ENCODE assay signal across 12 cellular contexts in genomic region chr17:75685508-75685907, GRCh38. TPM values are rescaled to one million over a fixed set of nuclear protein-coding genes. Genes with fewer than 3 reads are reported as not detected.
DNase-seq lines count a peak whose midpoint lies in the region; ATAC-seq and TF ChIP-seq lines count a peak whose summit lies in the region.
"Had no signal": no experiment of that assay in that cellular context is flagged by ENCODE, and none has a peak within 500 bp of the region (broad histone marks: within the 10 kb centered on the region; RNA-seq: fewer than 3 reads in every experiment).

No MANE protein-coding gene starts in this region.

- H3K4me1 Mint-ChIP-seq in endodermal cell, result peaks cover 3% of the 10 kb centered on the region
- H3K4me1 Mint-ChIP-seq in neural crest cell, result peaks cover 32% of the 10 kb centered on the region

- H3K27me3 ChIP-seq in left ventricle myocardium inferior (ENCODE audit: low read depth), result no peaks in the 10 kb centered on the region
- no peaks in the 10 kb centered on the region for H3K27me3 ChIP-seq in endodermal cell (ENCODE audit: control insufficient read depth, insufficient read depth, low read length, poor library complexity, severe bottlenecking)

- no peaks in the 10 kb centered on the region for H3K9me3 Mint-ChIP-seq in endodermal cell
- no peaks in the 10 kb centered on the region for H3K9me3 Mint-ChIP-seq in neural crest cell
- H3K9me3 Mint-ChIP-seq: activated CD4-positive, alpha-beta T cell treated with anti-CD3 and anti-CD28 coated beads, Interleukin-2, amount 10 ng/mL, durations not matched to agents 7 days and 5 days had no signal

- H3K27ac ChIP-seq in left ventricle myocardium inferior (replicated peaks), result peak overlapping the region; percentile 81
- H3K27ac ChIP-seq in endodermal cell (ENCODE audit: low read depth, low read length), result no peak overlapping the region
- H3K27ac ChIP-seq: thoracic aorta had no signal

- H3K4me3 ChIP-seq in left ventricle myocardium inferior (no peak overlapping the region), endodermal cell (ENCODE audit: low read length) (no peak overlapping the region)
- H3K4me3 ChIP-seq: thoracic aorta had no signal

- H3K27me3 Mint-ChIP-seq in endodermal cell (ENCODE audit: insufficient read depth) (no peaks in the 10 kb centered on the region), neural crest cell (ENCODE audit: low read depth) (no peaks in the 10 kb centered on the region)
- H3K27me3 Mint-ChIP-seq: activated CD4-positive, alpha-beta T cell treated with anti-CD3 and anti-CD28 coated beads, Interleukin-2, amount 10 ng/mL, durations not matched to agents 7 days and 5 days had no signal

- 90 to 93% methylated on average over 2 to 3 of the region's 3 CpGs for WGBS in endodermal cell (ENCODE audit: insufficient coverage in 1 of 2, insufficient read length in 1 of 2), 2 experiments

- ATAC-seq in Right ventricle myocardium inferior (no peak), GM18870 (IDR thresholded peaks at IDR 0.05; ENCODE audit: unreplicated experiment) (no peak), GM21390 (IDR thresholded peaks at IDR 0.05; ENCODE audit: unreplicated experiment) (no peak)

- intact Hi-C loops in left ventricle myocardium inferior (cut with micrococcal nuclease) (no loop called here), Right ventricle myocardium inferior (cut with DNase I) (no loop called here)

- H3K9ac ChIP-seq in endodermal cell (ENCODE audit: extremely low read depth, low read length, poor library complexity, severe bottlenecking), result no peak overlapping the region

- no peak for TF ChIP-seq CTCF in left ventricle myocardium inferior (IDR thresholded peaks at IDR 0.05; ENCODE audit: borderline replicate concordance)
- TF ChIP-seq CTCF in endodermal cell (conservative IDR thresholded peaks at IDR 0.05), result no peak
- TF ChIP-seq CTCF in neural crest cell (conservative IDR thresholded peaks at IDR 0.05), result no peak

- H3K27ac Mint-ChIP-seq in endodermal cell (peak overlapping the region; percentile 35), neural crest cell (ENCODE audit: unreplicated experiment) (peak overlapping the region; percentile 29)
- H3K27ac Mint-ChIP-seq: activated CD4-positive, alpha-beta T cell treated with anti-CD3 and anti-CD28 coated beads, Interleukin-2, amount 10 ng/mL, durations not matched to agents 7 days and 5 days had no signal

- DNase-seq in left ventricle myocardium inferior (no peak), Right ventricle myocardium inferior (ENCODE audit: missing footprints) (no peak), endodermal cell (no peak), neural crest cell (ENCODE audit: low read depth, low spot score) (no peak), ACHN (no peak)
- no peak for DNase-seq in activated T-cell treated with anti-CD3 and anti-CD28 coated beads, Interleukin-2, amount 50 U/mL, for 1 hour
- DNase-seq: activated CD4-positive, alpha-beta T cell treated with anti-CD3 and anti-CD28 coated beads, Interleukin-2, amount 10 ng/mL, durations not matched to agents 7 days and 5 days; mesendoderm; NCI-H2081 treated with DMSO at 0.1 percent for 48 hours had no signal

- H3K4me3 Mint-ChIP-seq in endodermal cell, result no peak overlapping the region
- no peak overlapping the region for H3K4me3 Mint-ChIP-seq in neural crest cell
- H3K4me3 Mint-ChIP-seq: activated CD4-positive, alpha-beta T cell treated with anti-CD3 and anti-CD28 coated beads, Interleukin-2, amount 10 ng/mL, durations not matched to agents 7 days and 5 days had no signal

- in situ Hi-C loops in ACHN (cut with HindIII; ENCODE audit: low pct_ligation_motif_present, low pct_unique_long_range_greater_than_20kb, low sequenced_read_pairs), result no loop called here

- H3K4me1 ChIP-seq in left ventricle myocardium inferior (peaks cover 80% of the 10 kb centered on the region), endodermal cell (ENCODE audit: control insufficient read depth, insufficient read depth, low read length) (no peaks in the 10 kb centered on the region)

- peaks cover 29% of the 10 kb centered on the region for H3K36me3 Mint-ChIP-seq in endodermal cell (ENCODE audit: low read depth)
- no peaks in the 10 kb centered on the region for H3K36me3 Mint-ChIP-seq in neural crest cell (ENCODE audit: low read depth)

- H3K36me3 ChIP-seq in left ventricle myocardium inferior (no peaks in the 10 kb centered on the region), endodermal cell (ENCODE audit: control insufficient read depth, insufficient read depth, low read length) (peaks cover 38% of the 10 kb centered on the region)

- H3K9me3 ChIP-seq in left ventricle myocardium inferior (replicated peaks), result no peaks in the 10 kb centered on the region
- H3K9me3 ChIP-seq in endodermal cell (ENCODE audit: control insufficient read depth, low read length), result no peaks in the 10 kb centered on the region
- H3K9me3 ChIP-seq: thoracic aorta had no signal

RNA-seq across cellular contexts. Expression of gene SAP30BP, which starts 18.4 kb away (rescaled TPM):
- total RNA-seq in left ventricle myocardium inferior, result 47.2 TPM
- total RNA-seq in Right ventricle myocardium inferior, result 47.4 TPM
- 100 to 1,000 TPM in 1 of 2 donors, 10 to 100 TPM in 1; 96.5 to 113 TPM for total RNA-seq in endodermal cell
- polyA plus RNA-seq in endodermal cell (2013, experiment 1 of 2), result 93.1 TPM
- polyA plus RNA-seq in endodermal cell (2013, experiment 2 of 2), result 95.4 TPM
- 113 and 123 TPM in 2 replicates for total RNA-seq in neural crest cell

RNA-seq across cellular contexts. Expression of gene RECQL5, which starts 18.6 kb away (rescaled TPM):
- 17.3 TPM for total RNA-seq in left ventricle myocardium inferior
- total RNA-seq in Right ventricle myocardium inferior, result 15.9 TPM
- total RNA-seq in endodermal cell, result 10 to 100 TPM; 54.3 TPM
- 40.1 TPM for polyA plus RNA-seq in endodermal cell (2013, experiment 1 of 2)
- 32.4 TPM for polyA plus RNA-seq in endodermal cell (2013, experiment 2 of 2)
- total RNA-seq in neural crest cell, result 47.3 and 47.5 TPM in 2 replicates

RNA-seq across cellular contexts. Expression of gene ITGB4, which starts 35.8 kb away (rescaled TPM):
- 10.6 TPM for total RNA-seq in left ventricle myocardium inferior
- 7.5 TPM for total RNA-seq in Right ventricle myocardium inferior
- total RNA-seq in endodermal cell, result 1 to 10 TPM; 3.4 to 5.1 TPM
- polyA plus RNA-seq in endodermal cell (2013, experiment 1 of 2), result 0.39 TPM
- polyA plus RNA-seq in endodermal cell (2013, experiment 2 of 2), result 0.87 TPM
- 0.64 and 1.4 TPM in 2 replicates for total RNA-seq in neural crest cell

RNA-seq across cellular contexts. Expression of gene SMIM5, which starts 52.3 kb away (rescaled TPM):
- total RNA-seq in left ventricle myocardium inferior (14.0 TPM), Right ventricle myocardium inferior (11.4 TPM), endodermal cell (under 1 TPM in 1 of 2 donors, not detected in 1; 0.40 TPM), neural crest cell (0.32 TPM in 1 of 2 replicates, not detected in the other)
- not detected for polyA plus RNA-seq in endodermal cell (2013, experiment 1 of 2)
- not detected for polyA plus RNA-seq in endodermal cell (2013, experiment 2 of 2)
